In the genomic region with DNA sequence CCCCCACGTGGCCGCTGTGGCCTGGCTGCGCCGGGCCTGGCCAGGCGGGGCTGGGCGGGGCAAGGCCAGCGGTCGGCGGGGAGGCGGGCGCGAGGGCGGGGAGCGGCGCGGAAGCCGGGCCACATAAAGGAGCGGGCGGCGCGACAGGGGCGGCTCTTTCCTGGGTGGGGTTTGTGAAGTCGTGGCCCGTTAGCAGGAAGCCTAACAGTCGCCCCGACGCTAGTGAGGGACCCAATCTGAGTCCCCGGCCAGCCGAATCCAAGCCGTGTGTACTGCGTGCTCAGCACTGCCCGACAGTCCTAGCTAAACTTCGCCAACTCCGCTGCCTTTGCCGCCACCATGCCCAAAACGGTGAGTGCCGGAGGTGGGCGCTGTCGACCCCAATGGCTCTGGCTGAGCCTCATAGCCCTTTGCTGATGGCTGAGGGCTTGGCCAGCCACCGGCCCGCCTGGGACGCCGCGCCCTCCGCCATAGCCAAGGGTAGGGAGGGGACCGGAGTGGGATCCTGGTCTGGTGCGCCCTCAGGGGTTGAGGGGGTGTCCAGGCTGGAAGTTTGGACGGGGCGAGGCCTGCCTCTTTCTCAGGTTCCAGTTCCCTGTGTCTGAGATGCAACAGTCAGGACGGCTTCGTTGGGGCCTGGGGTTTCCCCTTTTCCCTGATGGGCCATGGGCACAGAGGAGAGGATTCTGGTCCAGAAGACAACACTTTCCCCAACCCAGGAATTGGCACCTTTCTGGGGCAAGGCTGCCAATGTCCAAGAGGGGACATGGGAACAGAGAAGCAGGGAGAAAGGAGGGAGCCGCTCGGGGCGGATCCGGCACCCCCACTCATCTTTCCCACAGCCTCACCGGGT, we compare ENCODE assay signal across 8 cellular contexts. TPM values are rescaled to one million over a fixed set of nuclear protein-coding genes. Genes with fewer than 3 reads are reported as not detected.
A peak's percentile ranks its signal among the peaks of the same experiment; 100 is the strongest.
DNase-seq lines count a peak whose midpoint lies in the region; TF ChIP-seq lines count a peak whose summit lies in the region.

Gene MSN, plus strand, starts transcription at position 152 of the 853 bp plus-strand sequence. Its CDS starts 188 bp downstream, at position 340.

- peak; percentile 33; the same call in 1 of the 3 replicates for TF ChIP-seq CTCF in GM12872 (IDR thresholded peaks at IDR 0.05; ENCODE audit: insufficient read depth, low read depth, low read length)
- no peak for TF ChIP-seq CTCF in HEK293 (tag by site-specific recombination; IDR thresholded peaks at IDR 0.05)

- CTCF ChIA-PET in HEK293 (lab: Yijun Ruan, JAX), result interaction anchor here (0.6 to 1.3 kb wide), 5 partner anchors 9 to 318 kb away, joined by 3 to 4 read pairs (median 3); no protein-coding TSS in a partner anchor

- H3K36me3 ChIP-seq in HEK293 (ENCODE audit: control insufficient read depth in 2 of 2, insufficient read depth in 1 of 2, low read length in 2 of 2), result no peaks in the 10 kb centered on the region

- DNase-seq in NCI-H1694 treated with DMSO at 0.1 percent for 48 hours (lab: John Stamatoyannopoulos, UW), result peak; percentile 29
- peak; percentile 70 for DNase-seq in activated CD4-positive, alpha-beta T cell treated with anti-CD3 and anti-CD28 coated beads, Interleukin-2, amount 50 U/mL, for 1 hour
- DNase-seq in dermis blood vessel endothelial cell, result peak; percentile 65
- peak; percentile 63 for DNase-seq in medulla oblongata (ENCODE audit: extremely low spot score)
- DNase-seq in stimulated activated CD8-positive, alpha-beta memory T cell treated with anti-CD3 and anti-CD28 coated beads, Interleukin-12 subunit alpha, Interleukin-12 subunit beta, amount 100 ng/mL, for 24 hours (ENCODE audit: extremely low read depth), result peak; percentile 39
- DNase-seq in HuH-7.5 (ENCODE audit: low spot score), result no peak

- H3K4me1 ChIP-seq in HEK293 (ENCODE audit: control insufficient read depth, insufficient read depth, low read length), result no peaks in the 10 kb centered on the region

- H3K9me3 ChIP-seq in HEK293 (ENCODE audit: control insufficient read depth, insufficient read depth, low read depth, low read length), result no peaks in the 10 kb centered on the region

- POLR2A ChIA-PET in HEK293 (lab: Yijun Ruan, JAX), result interaction anchor here (0.8 to 1.2 kb wide), 2 partner anchors 23 to 25 kb away, joined by 3 to 7 read pairs; no protein-coding TSS in a partner anchor

- peak within 1 kb of the TSS; percentile 53 for H3K4me3 ChIP-seq in HEK293 (ENCODE audit: low read depth, low read length)

- H3K27ac ChIP-seq in HEK293 (ENCODE audit: extremely low read depth, low read depth, low read length), result peak within 1 kb of the TSS; percentile 73

TF ChIP-seq in HEK293, 187 proteins besides CTCF, POLR2A, EP300 and RAD21:
- TF ChIP-seq ZBTB26 (tag by site-specific recombination; optimal IDR thresholded peaks at IDR 0.05) (peak; percentile 21), ZBTB20 (tag by site-specific recombination; IDR thresholded peaks at IDR 0.05) (0 out of 2 replicates have a peak, but pooled peaks have one; percentile 17), ZBTB8A (tag by site-specific recombination; IDR thresholded peaks at IDR 0.05) (0 out of 2 replicates have a peak, but pooled peaks have one; percentile 47), ELK4 (IDR thresholded peaks at IDR 0.05; ENCODE audit: borderline replicate concordance, low read depth, low read length) (no peak), OVOL3 (tag by site-specific recombination; IDR thresholded peaks at IDR 0.05) (no peak), ZNF335 (tag by site-specific recombination; conservative IDR thresholded peaks at IDR 0.05) (peak; percentile 53; the same call in 1 of the 2 replicates), ZNF214 (tag by site-specific recombination; IDR thresholded peaks at IDR 0.05; ENCODE audit: borderline replicate concordance) (no peak), SP2 (tag by site-specific recombination; IDR thresholded peaks at IDR 0.05) (peak; percentile 29; the same call in 1 of the 2 replicates), SP3 (tag by site-specific recombination; IDR thresholded peaks at IDR 0.05) (0 out of 2 replicates have a peak, but pooled peaks have one; percentile 15), SCRT1 (tag by site-specific recombination; IDR thresholded peaks at IDR 0.05; ENCODE audit: borderline replicate concordance) (no peak)
- TF ChIP-seq, protein P1, sequence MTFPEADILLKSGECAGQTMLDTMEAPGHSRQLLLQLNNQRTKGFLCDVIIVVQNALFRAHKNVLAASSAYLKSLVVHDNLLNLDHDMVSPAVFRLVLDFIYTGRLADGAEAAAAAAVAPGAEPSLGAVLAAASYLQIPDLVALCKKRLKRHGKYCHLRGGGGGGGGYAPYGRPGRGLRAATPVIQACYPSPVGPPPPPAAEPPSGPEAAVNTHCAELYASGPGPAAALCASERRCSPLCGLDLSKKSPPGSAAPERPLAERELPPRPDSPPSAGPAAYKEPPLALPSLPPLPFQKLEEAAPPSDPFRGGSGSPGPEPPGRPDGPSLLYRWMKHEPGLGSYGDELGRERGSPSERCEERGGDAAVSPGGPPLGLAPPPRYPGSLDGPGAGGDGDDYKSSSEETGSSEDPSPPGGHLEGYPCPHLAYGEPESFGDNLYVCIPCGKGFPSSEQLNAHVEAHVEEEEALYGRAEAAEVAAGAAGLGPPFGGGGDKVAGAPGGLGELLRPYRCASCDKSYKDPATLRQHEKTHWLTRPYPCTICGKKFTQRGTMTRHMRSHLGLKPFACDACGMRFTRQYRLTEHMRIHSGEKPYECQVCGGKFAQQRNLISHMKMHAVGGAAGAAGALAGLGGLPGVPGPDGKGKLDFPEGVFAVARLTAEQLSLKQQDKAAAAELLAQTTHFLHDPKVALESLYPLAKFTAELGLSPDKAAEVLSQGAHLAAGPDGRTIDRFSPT (tag by site-specific recombination; IDR thresholded peaks at IDR 0.05), result 0 out of 2 replicates have a peak, but pooled peaks have one; percentile 12

RNA-seq across cellular contexts. Expression of gene MSN, which starts in this region (rescaled TPM):
- 252 and 545 TPM in 2 replicates for total RNA-seq in dermis blood vessel endothelial cell
